Comparison of ENCODE assay signal across 8 cellular contexts in the genomic region with DNA sequence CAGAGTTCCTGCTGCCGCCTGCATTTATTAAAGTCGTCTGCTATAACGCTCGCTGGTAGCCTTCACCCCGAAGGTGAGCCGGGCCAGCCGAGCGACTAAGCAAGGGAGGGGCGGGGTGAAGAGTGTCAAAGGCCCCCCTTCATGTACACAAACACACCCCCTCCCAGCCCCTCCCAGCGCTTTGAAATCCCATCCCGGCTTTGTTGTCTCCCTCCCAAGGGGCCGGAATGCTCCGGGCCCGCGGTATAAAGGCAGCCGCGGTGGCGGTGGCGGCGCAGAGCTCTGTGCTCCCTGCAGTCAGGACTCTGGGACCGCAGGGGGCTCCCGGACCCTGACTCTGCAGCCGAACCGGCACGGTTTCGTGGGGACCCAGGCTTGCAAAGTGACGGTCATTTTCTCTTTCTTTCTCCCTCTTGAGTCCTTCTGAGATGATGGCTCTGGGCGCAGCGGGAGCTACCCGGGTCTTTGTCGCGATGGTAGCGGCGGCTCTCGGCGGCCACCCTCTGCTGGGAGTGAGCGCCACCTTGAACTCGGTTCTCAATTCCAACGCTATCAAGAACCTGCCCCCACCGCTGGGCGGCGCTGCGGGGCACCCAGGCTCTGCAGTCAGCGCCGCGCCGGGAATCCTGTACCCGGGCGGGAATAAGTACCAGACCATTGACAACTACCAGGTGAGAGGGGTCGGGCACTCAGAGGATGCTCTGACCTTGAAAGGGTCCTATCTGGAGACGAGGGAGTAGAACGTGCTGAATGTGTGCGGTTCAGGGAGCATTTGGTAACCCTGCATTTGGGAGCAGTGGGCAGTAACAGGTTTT. TPM values are rescaled to one million over a fixed set of nuclear protein-coding genes. Genes with fewer than 3 reads are reported as not detected.
DNase-seq lines count a peak whose midpoint lies in the region; ATAC-seq, FAIRE-seq and TF ChIP-seq lines count a peak whose summit lies in the region.

DKK1 (plus strand) TSS at position 275 of the 815 bp plus-strand sequence; CDS start at position 429, 154 bp downstream.

- H3K27me3 ChIP-seq in BLaER1 treated with 17β-estradiol and CSF1 and Interleukin-3, amounts not matched to agents 10 nM and 100 nM, result peaks cover 14 to 32% (median 26%) of the 10 kb centered on the region in 11 experiments; a peak in 21 of 22 replicates
- no peaks in the 10 kb centered on the region for H3K27me3 ChIP-seq in K562 (ENCODE audit: control insufficient read depth in 2 of 2, insufficient read depth in 2 of 2, low read length in 2 of 2)
- peaks cover 45% of the 10 kb centered on the region for H3K27me3 ChIP-seq in iPS DF 6.9 (ENCODE audit: control insufficient read depth, insufficient read depth, low read length)
- peaks cover 5% of the 10 kb centered on the region for H3K27me3 ChIP-seq in rectal smooth muscle tissue (ENCODE audit: control insufficient read depth, insufficient read depth, low read length)

- in situ Hi-C loops in K562 (cut with MboI), result no loop called here

- TF ChIP-seq RAD21 in K562 (CRISPR knock-in tag; conservative IDR thresholded peaks at IDR 0.05 in 1 of 2, IDR thresholded peaks at IDR 0.05 in 1 of 2), result 0 out of 4 replicates have a peak, but pooled peaks of 1 of the 2 experiments have one; percentile 7

- CTCF ChIA-PET in K562 (lab: Yijun Ruan, JAX; ENCODE audit: low intra/inter-chr PET ratio), result no interaction called here

- peak within 1 kb of the TSS; percentile 51 to 77 (median 66); a peak in 21 of 22 replicates for H3K9ac ChIP-seq in BLaER1 treated with 17β-estradiol and CSF1 and Interleukin-3, amounts not matched to agents 10 nM and 100 nM
- H3K9ac ChIP-seq in K562 (ENCODE audit: insufficient read depth in 1 of 2, low read depth in 2 of 2, low read length in 2 of 2), result no peak within 1 kb of the TSS
- H3K9ac ChIP-seq in rectal smooth muscle tissue (ENCODE audit: low read length), result no peak within 1 kb of the TSS

- peak; percentile 75 for ATAC-seq in GM21360 (IDR thresholded peaks at IDR 0.05; ENCODE audit: unreplicated experiment)
- peak; percentile 63 for ATAC-seq in K562

- no peak for TF ChIP-seq POLR2A in K562 (conservative IDR thresholded peaks at IDR 0.05)

- TF ChIP-seq CTCF in K562 (IDR thresholded peaks at IDR 0.05 in 2 of 3, conservative IDR thresholded peaks at IDR 0.05 in 1 of 3; ENCODE audit: insufficient read depth in 2 of 3, low read depth in 1 of 3, low read length in 3 of 3), result peak; percentile 16 to 36 (median 31); a peak in 3 of 6 replicates

- intact Hi-C loops in K562 (cut with micrococcal nuclease), result loop anchor here (5.0 kb wide), 1 partner anchor 173 kb away; no protein-coding TSS in a partner anchor

- H3K79me2 ChIP-seq in K562 (ENCODE audit: control insufficient read depth, insufficient read depth, low read length), result no peaks in the 10 kb centered on the region

- H3K4me2 ChIP-seq in BLaER1 treated with 17β-estradiol and CSF1 and Interleukin-3, amounts not matched to agents 10 nM and 100 nM, result peak within 1 kb of the TSS; percentile 81 to 99 (median 94)
- no peak within 1 kb of the TSS for H3K4me2 ChIP-seq in K562 (ENCODE audit: insufficient read depth, low read length)

- BruUV-seq in K562 (replicated peaks; lab: Mats Ljungman, UMichigan), result no TSS peak

- peaks cover 19 to 44% (median 34%) of the 10 kb centered on the region in 10 experiments; a peak in 19 of 20 replicates for H3K4me1 ChIP-seq in BLaER1 treated with 17β-estradiol and CSF1 and Interleukin-3, amounts not matched to agents 10 nM and 100 nM
- H3K4me1 ChIP-seq in K562 (replicated peaks in 1 of 2; ENCODE audit: control insufficient read depth in 2 of 2, insufficient read depth in 2 of 2, low read length in 2 of 2) (peaks cover 0 to 3% of the 10 kb centered on the region in 2 experiments; a peak in 1 of 5 replicates), iPS DF 6.9 (ENCODE audit: control insufficient read depth, insufficient read depth, low read length) (0 out of 2 replicates have a peak, but pooled peaks cover 4% of the 10 kb centered on the region), rectal smooth muscle tissue (ENCODE audit: control insufficient read depth, insufficient read depth, low read length) (no peaks in the 10 kb centered on the region)

- DNase-seq in NCI-H345 treated with DMSO at 0.1 percent for 48 hours (lab: John Stamatoyannopoulos, UW; ENCODE audit: unreplicated experiment) (peak; percentile 50), K562 (ENCODE audit: extremely low read depth in 1 of 4, low spot score in 3 of 4) (peak in 1 of 4 experiments; percentile 14), iPS DF 6.9 (ENCODE audit: low read depth, low spot score) (peak; percentile 61), RKO (ENCODE audit: low spot score) (no peak), epidermal melanocyte (ENCODE audit: insufficient read length, low spot score) (no peak)

- 9% methylated on average over 52 of the region's 53 CpGs for WGBS in K562 (ENCODE audit: insufficient coverage, low coverage, missing lambda C conversion rate)
- WGBS in iPS DF 6.9 (ENCODE audit: insufficient coverage, insufficient read length), result no CpG with 5 or more reads among the region's 53 CpGs

- no peaks in the 10 kb centered on the region; a peak in 1 of 22 replicates for H4K20me1 ChIP-seq in BLaER1 treated with 17β-estradiol and CSF1 and Interleukin-3, amounts not matched to agents 10 nM and 100 nM
- H4K20me1 ChIP-seq in K562 (replicated peaks; ENCODE audit: control insufficient read depth, insufficient read depth, low read length), result no peaks in the 10 kb centered on the region

- peak within 1 kb of the TSS; percentile 60 to 77 (median 70) for H3K4me3 ChIP-seq in BLaER1 treated with 17β-estradiol and CSF1 and Interleukin-3, amounts not matched to agents 10 nM and 100 nM
- H3K4me3 ChIP-seq in K562, result no peak within 1 kb of the TSS
- H3K4me3 ChIP-seq in iPS DF 6.9 (ENCODE audit: low read length), result peak within 1 kb of the TSS; percentile 48; the same call in 1 of the 2 replicates
- H3K4me3 ChIP-seq in rectal smooth muscle tissue (ENCODE audit: low read length), result peak within 1 kb of the TSS; percentile 63

- no peak within 1 kb of the TSS for H2AFZ ChIP-seq in K562 (ENCODE audit: low read depth, low read length)

- H3K9me3 ChIP-seq in BLaER1 treated with 17β-estradiol and CSF1 and Interleukin-3, amounts not matched to agents 10 nM and 100 nM (replicated peaks in 1 of 11), result no peaks in the 10 kb centered on the region
- H3K9me3 ChIP-seq in K562 (replicated peaks; ENCODE audit: control insufficient read depth, insufficient read depth, low read depth, low read length), result no peaks in the 10 kb centered on the region; the same call in 1 of the 2 replicates
- no peaks in the 10 kb centered on the region for H3K9me3 ChIP-seq in iPS DF 6.9 (ENCODE audit: control insufficient read depth, insufficient read depth, low read length)

- FAIRE-seq in K562 (lab: Jason Lieb, UNC), result no peak

- POLR2A ChIA-PET in K562 (lab: Yijun Ruan, JAX), result no interaction called here

- H3K27ac ChIP-seq in BLaER1 treated with 17β-estradiol and CSF1 and Interleukin-3, amounts not matched to agents 10 nM and 100 nM, result peak within 1 kb of the TSS in 6 of 11 experiments; percentile 9 to 45 (median 26); a peak in 4 of 22 replicates
- H3K27ac ChIP-seq in K562 (ENCODE audit: extremely low read depth, low read depth, low read length), result no peak within 1 kb of the TSS
- H3K27ac ChIP-seq in iPS DF 6.9 (ENCODE audit: low read length), result no peak within 1 kb of the TSS
- no peak within 1 kb of the TSS for H3K27ac ChIP-seq in rectal smooth muscle tissue (ENCODE audit: low read depth, low read length)

- no peaks in the 10 kb centered on the region for H3K9me1 ChIP-seq in K562 (ENCODE audit: control insufficient read depth, insufficient read depth, low read length)

- H3K36me3 ChIP-seq in BLaER1 treated with 17β-estradiol and CSF1 and Interleukin-3, amounts not matched to agents 10 nM and 100 nM, result no peaks in the 10 kb centered on the region
- H3K36me3 ChIP-seq in K562 (ENCODE audit: control insufficient read depth, insufficient read depth, low read length) (no peaks in the 10 kb centered on the region), iPS DF 6.9 (ENCODE audit: control insufficient read depth, insufficient read depth, low read length) (no peaks in the 10 kb centered on the region), rectal smooth muscle tissue (ENCODE audit: control insufficient read depth, insufficient read depth, low read length) (no peaks in the 10 kb centered on the region)

- no peak for TF ChIP-seq EP300 in K562 (IDR thresholded peaks at IDR 0.05; ENCODE audit: low read length)

TF ChIP-seq in K562, 482 proteins besides CTCF, POLR2A, EP300 and RAD21:
- no peak for TF ChIP-seq ESRRA (IDR thresholded peaks at IDR 0.05; ENCODE audit: borderline replicate concordance, low read depth)

RNA-seq across cellular contexts. Expression of gene DKK1, which starts in this region (rescaled TPM):
- not detected in 2 replicates for total RNA-seq in K562 (2011; cell fraction: chromatin; rRNA removed; ENCODE audit: low replicate concordance)
- total RNA-seq in K562 (2011; cell fraction: nucleolus; rRNA removed), result not detected in 2 replicates
- total RNA-seq in K562 (2011; cell fraction: nucleoplasm; rRNA removed), result not detected in 2 replicates
- total RNA-seq in K562 (2014; rRNA removed), result not detected in 2 replicates
- not detected in 2 replicates for total RNA-seq in K562 (2014; rRNA removed; fragmentation: Illumina TruSeq; extraction: Trizol)
- not detected in 2 replicates for total RNA-seq in K562 (2015; rRNA removed; fragmentation: Illumina TruSeq; extraction: Trizol)
- 0.13 and 0.25 TPM in 2 replicates for total RNA-seq in K562 (2021)
- not detected in 2 replicates for polyA plus RNA-seq in K562 (2011; rRNA removed)
- not detected in 2 replicates for polyA plus RNA-seq in K562 (2011; cell fraction: cytosol; rRNA removed)
- not detected in 2 replicates for polyA plus RNA-seq in K562 (2011; cell fraction: nucleus; rRNA removed)
- polyA plus RNA-seq in K562 (2012), result not detected in 2 replicates
- not detected in 2 replicates for polyA plus RNA-seq in K562 (2014; fragmentation: Illumina TruSeq; extraction: Trizol)
- not detected for polyA plus RNA-seq in K562 (2014; fragmentation: Nextera tagmentation; extraction: Ambion mirVana)
- polyA plus RNA-seq in K562 (2014; rRNA removed), result not detected in 2 replicates
- polyA minus RNA-seq in K562 (2011; rRNA and poly(A)+ RNA removed), result not detected in 2 replicates
- 1.8 TPM in 1 of 2 replicates, not detected in the other for polyA minus RNA-seq in K562 (2011; cell fraction: cytosol; rRNA and poly(A)+ RNA removed)
- 0.78 TPM in 1 of 2 replicates, not detected in the other for polyA minus RNA-seq in K562 (2011; cell fraction: nucleus; rRNA and poly(A)+ RNA removed)

Comparison
In these comparisons a context has a peak if more than half of its experiments do, and no peak if none do; other contexts are left out.
1. H3K27ac ChIP-seq: peak in BLaER1 treated with 17β-estradiol and CSF1 and Interleukin-3, amounts not matched to agents 10 nM and 100 nM (6 of 11); none in K562 (single experiment), iPS DF 6.9 (single experiment) and rectal smooth muscle tissue (single experiment).
2. H3K9ac ChIP-seq: peak in BLaER1 treated with 17β-estradiol and CSF1 and Interleukin-3, amounts not matched to agents 10 nM and 100 nM (11 of 11); none in K562 (0 of 2) and rectal smooth muscle tissue (single experiment).
3. DNase-seq: peak in NCI-H345 treated with DMSO at 0.1 percent for 48 hours (single experiment) and iPS DF 6.9 (single experiment); none in RKO (single experiment) and epidermal melanocyte (single experiment).